In the genomic region with DNA sequence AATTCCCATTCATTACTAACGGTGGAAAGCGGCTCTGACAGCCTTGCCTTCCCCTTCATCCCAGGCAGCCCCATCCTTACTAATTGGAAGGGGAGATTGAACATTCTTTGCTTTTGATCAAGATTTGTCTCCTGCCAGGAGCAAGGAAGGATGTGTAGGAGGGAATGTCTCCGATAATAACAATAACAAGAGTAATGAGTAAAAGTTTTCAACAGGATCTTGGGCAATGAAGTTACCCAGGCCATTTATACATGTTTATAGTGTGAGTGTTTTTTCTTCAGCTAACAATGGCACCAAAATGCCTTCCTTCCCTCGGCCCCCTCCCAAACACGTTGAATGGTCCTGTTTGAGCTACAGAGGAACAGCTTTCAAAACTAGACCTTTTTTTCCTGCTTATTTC, we compare ENCODE assay signal across 23 cellular contexts.
"Had no signal": no experiment of that assay in that cellular context is flagged by ENCODE, and none has a peak within 500 bp of the region (broad histone marks: within the 10 kb centered on the region; RNA-seq: fewer than 3 reads in every experiment).

No MANE protein-coding gene starts in this region.

- H3K9me3 ChIP-seq: adrenal gland, stomach, suprapubic skin, tibial nerve had no signal

- H3K4me1 Mint-ChIP-seq: endodermal cell; stimulated activated memory B cell treated with anti-CD40 and anti-IgM and Interleukin-4, amounts not matched to agents 10 μg/mL and 1 μg/mL and 100 μg/mL, for 72 hours had no signal

- H3K4me1 ChIP-seq: suprapubic skin, tibial nerve had no signal

- H3K4me3 ChIP-seq: adrenal gland, smooth muscle cell, stomach, suprapubic skin, tibial nerve had no signal

- H3K27me3 Mint-ChIP-seq: central memory CD8-positive, alpha-beta T cell had no signal

- H3K9me3 Mint-ChIP-seq: activated T-cell treated with anti-CD3 and anti-CD28 coated beads, Interleukin-2, amount 50 U/mL, for 4 hours; activated T-helper 2 cell treated with anti-CD3 and anti-CD28 coated beads, Interferon-gamma antibody, Interleukin-2, Interleukin-4, amounts not matched to agents 10 μg/mL and 5 μg/mL and 100 μg/mL, durations not matched to agents 14 hours and 24 hours and 36 hours; central memory CD8-positive, alpha-beta T cell; endodermal cell; natural killer cell treated with Interleukin-12 subunit alpha and Interleukin-12 subunit beta and Interleukin-15 and Interleukin-18, amount 100 ng/mL, for 72 hours; T-helper 1 cell treated with Interleukin-12 subunit alpha and Interleukin-12 subunit beta and Interleukin-4 antibody, amounts not matched to agents 30 μg/mL and 1 μg/mL, for 36 hours had no signal

- H3K36me3 ChIP-seq: adrenal gland, stomach, suprapubic skin, tibial nerve had no signal

- ATAC-seq: activated T-cell treated with anti-CD3 and anti-CD28 coated beads, Interleukin-2, amount 50 U/mL, for 4 hours; natural killer cell treated with Interleukin-12 subunit alpha and Interleukin-12 subunit beta and Interleukin-15 and Interleukin-18, amount 100 ng/mL, for 72 hours; sciatic nerve; stimulated activated memory B cell treated with anti-CD40 and anti-IgM and Interleukin-4, amounts not matched to agents 10 μg/mL and 1 μg/mL and 100 μg/mL, for 72 hours had no signal

- H3K27ac Mint-ChIP-seq: activated naive CD8-positive, alpha-beta T cell; activated T-helper 2 cell treated with anti-CD3 and anti-CD28 coated beads, Interferon-gamma antibody, Interleukin-2, Interleukin-4, amounts not matched to agents 10 μg/mL and 5 μg/mL and 100 μg/mL, durations not matched to agents 14 hours and 24 hours and 36 hours; endodermal cell; natural killer cell treated with Interleukin-12 subunit alpha and Interleukin-12 subunit beta and Interleukin-15 and Interleukin-18, amount 100 ng/mL, for 72 hours; stimulated activated memory B cell treated with anti-CD40 and anti-IgM and Interleukin-4, amounts not matched to agents 10 μg/mL and 1 μg/mL and 100 μg/mL, for 72 hours; T-helper 1 cell treated with Interleukin-12 subunit alpha and Interleukin-12 subunit beta and Interleukin-4 antibody, amounts not matched to agents 30 μg/mL and 1 μg/mL, for 36 hours had no signal

- H3K27me3 ChIP-seq: adrenal gland, stomach, tibial nerve had no signal

- DNase-seq: activated CD4-positive, alpha-beta T cell treated with anti-CD3 and anti-CD28 coated beads for 4 hours; activated CD4-positive, alpha-beta T cell treated with anti-CD3 and anti-CD28 coated beads, Interleukin-2, amount 50 U/mL, for 48 hours; activated CD4-positive, CD25-positive, alpha-beta regulatory T cell; activated CD8-positive, alpha-beta memory T cell treated with anti-CD3 and anti-CD28 coated beads, Interleukin-2, amount 50 U/mL, for 48 hours; activated naive CD4-positive, alpha-beta T cell; activated T-cell treated with anti-CD3 and anti-CD28 coated beads, Interleukin-2, amount 50 U/mL, for 4 hours; endodermal cell; foreskin fibroblast; stimulated activated CD4-positive, alpha-beta T cell treated with anti-CD3 and anti-CD28 coated beads, Interleukin-15, amount 100 ng/mL, for 24 hours; stomach; T1000 had no signal

- H3K36me3 Mint-ChIP-seq: activated naive CD8-positive, alpha-beta T cell; natural killer cell treated with Interleukin-12 subunit alpha and Interleukin-12 subunit beta and Interleukin-15 and Interleukin-18, amount 100 ng/mL, for 72 hours; stimulated activated memory B cell treated with anti-CD40 and anti-IgM and Interleukin-4, amounts not matched to agents 10 μg/mL and 1 μg/mL and 100 μg/mL, for 72 hours had no signal

- H3K27ac ChIP-seq: epithelial cell of prostate, suprapubic skin, tibial nerve had no signal

- H3K4me3 Mint-ChIP-seq: activated naive CD8-positive, alpha-beta T cell; activated T-cell treated with anti-CD3 and anti-CD28 coated beads, Interleukin-2, amount 50 U/mL, for 4 hours; central memory CD8-positive, alpha-beta T cell; endodermal cell; natural killer cell treated with Interleukin-12 subunit alpha and Interleukin-12 subunit beta and Interleukin-15 and Interleukin-18, amount 100 ng/mL, for 72 hours; stimulated activated memory B cell treated with anti-CD40 and anti-IgM and Interleukin-4, amounts not matched to agents 10 μg/mL and 1 μg/mL and 100 μg/mL, for 72 hours; T-helper 1 cell treated with Interleukin-12 subunit alpha and Interleukin-12 subunit beta and Interleukin-4 antibody, amounts not matched to agents 30 μg/mL and 1 μg/mL, for 36 hours had no signal
